ENCODE assay signal across 1 cellular context in genomic region chr5:181134259-181134658, GRCh38.
TF ChIP-seq lines count a peak whose summit lies in the region.

No MANE protein-coding gene starts in this region.

TF ChIP-seq in GM12878, 131 proteins besides CTCF, POLR2A, EP300 and RAD21:
- no peak for TF ChIP-seq CBX3 (IDR thresholded peaks at IDR 0.05; ENCODE audit: borderline replicate concordance, low read depth)
- no peak for TF ChIP-seq FOXM1 (IDR thresholded peaks at IDR 0.05; ENCODE audit: low read depth, low read length)
- TF ChIP-seq BCL11A (IDR thresholded peaks at IDR 0.05; ENCODE audit: low read depth, low read length) = no peak
- no peak for TF ChIP-seq JUNB (IDR thresholded peaks at IDR 0.05)
- no peak for TF ChIP-seq MEF2B (IDR thresholded peaks at IDR 0.05; ENCODE audit: partially characterized antibody, poor library complexity, severe bottlenecking)
- TF ChIP-seq YBX1 (IDR thresholded peaks at IDR 0.05) = no peak
- TF ChIP-seq RBBP5 (conservative IDR thresholded peaks at IDR 0.05) = no peak
